In genomic region chr11:69817265-69818236, GRCh38 we compare ENCODE assay signal across 13 cellular contexts. TPM values are rescaled to one million over a fixed set of nuclear protein-coding genes. Genes with fewer than 3 reads are reported as not detected.
DNase-seq lines count a peak whose midpoint lies in the region; ATAC-seq lines count a peak whose summit lies in the region.
"Had no signal": no experiment of that assay in that cellular context is flagged by ENCODE, and none has a peak within 500 bp of the region (broad histone marks: within the 10 kb centered on the region; RNA-seq: fewer than 3 reads in every experiment).

No MANE protein-coding gene starts in this region.

- H3K4me1 Mint-ChIP-seq in natural killer cell treated with Interleukin-12 subunit alpha and Interleukin-12 subunit beta and Interleukin-15 and Interleukin-18, amount 100 ng/mL, for 72 hours (ENCODE audit: low read depth in 2 of 2): peaks cover 0 to 6% of the 10 kb centered on the region in 2 donors
- H3K4me1 Mint-ChIP-seq: mesothelial cell of epicardium had no signal

- no peak overlapping the region for H3K27ac ChIP-seq in ectodermal cell (ENCODE audit: insufficient read depth, low read depth, low read length, poor library complexity, severe bottlenecking)

- H3K4me1 ChIP-seq in ectodermal cell (ENCODE audit: control insufficient read depth, insufficient read depth, low read length): peaks cover 11% of the 10 kb centered on the region

- H3K27me3 ChIP-seq in MG63 (peaks cover 44% of the 10 kb centered on the region), ectodermal cell (ENCODE audit: control insufficient read depth, insufficient read depth, low read length, poor library complexity, severe bottlenecking) (peaks cover 85% of the 10 kb centered on the region)

- ATAC-seq in natural killer cell treated with Interleukin-12 subunit alpha and Interleukin-12 subunit beta and Interleukin-15 and Interleukin-18, amount 100 ng/mL, for 72 hours: peak; percentile 18 to 59

- H3K27ac Mint-ChIP-seq in natural killer cell treated with Interleukin-12 subunit alpha and Interleukin-12 subunit beta and Interleukin-15 and Interleukin-18, amount 100 ng/mL, for 72 hours: no peak overlapping the region
- H3K27ac Mint-ChIP-seq: mesothelial cell of epicardium had no signal

- WGBS in ectodermal cell, 2 experiments: 1% methylated on average over 108 of the region's 108 CpGs

- H3K27me3 Mint-ChIP-seq in natural killer cell treated with Interleukin-12 subunit alpha and Interleukin-12 subunit beta and Interleukin-15 and Interleukin-18, amount 100 ng/mL, for 72 hours: peaks cover 26 to 28% of the 10 kb centered on the region in 2 donors

- H3K36me3 Mint-ChIP-seq in natural killer cell treated with Interleukin-12 subunit alpha and Interleukin-12 subunit beta and Interleukin-15 and Interleukin-18, amount 100 ng/mL, for 72 hours: no peaks in the 10 kb centered on the region
- H3K36me3 Mint-ChIP-seq: mesothelial cell of epicardium had no signal

- H3K4me3 ChIP-seq in MG63: no peak overlapping the region
- peak overlapping the region; percentile 25 for H3K4me3 ChIP-seq in ectodermal cell (ENCODE audit: insufficient read depth, low read depth, low read length)

- no peak overlapping the region for H3K4me3 Mint-ChIP-seq in natural killer cell treated with Interleukin-12 subunit alpha and Interleukin-12 subunit beta and Interleukin-15 and Interleukin-18, amount 100 ng/mL, for 72 hours
- H3K4me3 Mint-ChIP-seq: mesothelial cell of epicardium had no signal

- DNase-seq in ELR (ENCODE audit: low read depth) (peak; percentile 15), MG63 (peak; percentile 9), SK-N-DZ (ENCODE audit: low spot score) (no peak), occipital lobe (lab: John Stamatoyannopoulos, UW) (no peak), amniotic stem cell (lab: John Stamatoyannopoulos, UW) (no peak), NCI-H1092 treated with DMSO at 0.1 percent for 48 hours (lab: John Stamatoyannopoulos, UW) (no peak)
- no peak for DNase-seq in natural killer cell treated with Interleukin-12 subunit alpha and Interleukin-12 subunit beta and Interleukin-15 and Interleukin-18, amount 100 ng/mL, for 72 hours (ENCODE audit: low spot score)
- DNase-seq: activated CD4-positive, CD25-positive, alpha-beta regulatory T cell treated with anti-CD3 and anti-CD28 coated beads, Interleukin-2, amount 50 U/mL, for 72 hours; activated effector memory CD4-positive, alpha-beta T cell treated with Interleukin-2 at 50 U/mL for 16 hours; NCI-H226 had no signal

- no peaks in the 10 kb centered on the region for H3K9me3 Mint-ChIP-seq in natural killer cell treated with Interleukin-12 subunit alpha and Interleukin-12 subunit beta and Interleukin-15 and Interleukin-18, amount 100 ng/mL, for 72 hours
- H3K9me3 Mint-ChIP-seq: mesothelial cell of epicardium had no signal

- no peaks in the 10 kb centered on the region for H3K9me3 ChIP-seq in MG63
- H3K9me3 ChIP-seq in ectodermal cell (ENCODE audit: control insufficient read depth, low read length): no peaks in the 10 kb centered on the region

- H3K36me3 ChIP-seq in MG63 (no peaks in the 10 kb centered on the region), ectodermal cell (ENCODE audit: control insufficient read depth, insufficient read depth, low read length) (no peaks in the 10 kb centered on the region)

RNA-seq across cellular contexts. Expression of gene FGF3, which starts 1.7 kb away (rescaled TPM):
- not detected in 2 replicates for total RNA-seq in MG63 (2014; rRNA removed; shearing (Covaris generic); ENCODE audit: low replicate concordance)
- polyA plus RNA-seq in ectodermal cell (2013, experiment 1 of 4): 0.61 TPM
- polyA plus RNA-seq in ectodermal cell (2013, experiment 2 of 4): 0.46 TPM
- 1.7 TPM for polyA plus RNA-seq in ectodermal cell (2013, experiment 3 of 4)
- polyA plus RNA-seq in ectodermal cell (2013, experiment 4 of 4): 0.49 TPM
- not detected for total RNA-seq in natural killer cell treated with Interleukin-12 subunit alpha and Interleukin-12 subunit beta and Interleukin-15 and Interleukin-18, amount 100 ng/mL, for 72 hours
- polyA plus RNA-seq in SK-N-DZ (2014; cell fraction: cytosol; rRNA removed): not detected in 2 replicates
- not detected in 2 replicates for polyA plus RNA-seq in SK-N-DZ (2014; cell fraction: nucleus; rRNA removed)
- not detected for total RNA-seq in occipital lobe
- total RNA-seq: M059J, mesothelial cell of epicardium had no signal

RNA-seq across cellular contexts. Expression of gene FGF4, which starts 42.4 kb away (rescaled TPM):
- not detected in 2 replicates for total RNA-seq in MG63 (2014; rRNA removed; shearing (Covaris generic); ENCODE audit: low replicate concordance)
- polyA plus RNA-seq in ectodermal cell (2013, experiment 1 of 4): not detected
- 0.09 TPM for polyA plus RNA-seq in ectodermal cell (2013, experiment 2 of 4)
- polyA plus RNA-seq in ectodermal cell (2013, experiment 3 of 4): 0.05 TPM
- 0.08 TPM for polyA plus RNA-seq in ectodermal cell (2013, experiment 4 of 4)
- total RNA-seq in natural killer cell treated with Interleukin-12 subunit alpha and Interleukin-12 subunit beta and Interleukin-15 and Interleukin-18, amount 100 ng/mL, for 72 hours: not detected
- not detected in 2 replicates for polyA plus RNA-seq in SK-N-DZ (2014; cell fraction: cytosol; rRNA removed)
- polyA plus RNA-seq in SK-N-DZ (2014; cell fraction: nucleus; rRNA removed): not detected in 2 replicates
- total RNA-seq in occipital lobe: not detected
- total RNA-seq: M059J, mesothelial cell of epicardium had no signal

Comparison
In these comparisons a context has a peak if more than half of its experiments do, and no peak if none do; other contexts are left out.
1. DNase-seq: peak in ELR (single experiment) and MG63 (single experiment); none in natural killer cell treated with Interleukin-12 subunit alpha and Interleukin-12 subunit beta and Interleukin-15 and Interleukin-18, amount 100 ng/mL, for 72 hours (single experiment), SK-N-DZ (single experiment), occipital lobe (single experiment), amniotic stem cell (single experiment) and NCI-H1092 treated with DMSO at 0.1 percent for 48 hours (single experiment).